ENCODE assay signal across 26 cellular contexts in the genomic region with DNA sequence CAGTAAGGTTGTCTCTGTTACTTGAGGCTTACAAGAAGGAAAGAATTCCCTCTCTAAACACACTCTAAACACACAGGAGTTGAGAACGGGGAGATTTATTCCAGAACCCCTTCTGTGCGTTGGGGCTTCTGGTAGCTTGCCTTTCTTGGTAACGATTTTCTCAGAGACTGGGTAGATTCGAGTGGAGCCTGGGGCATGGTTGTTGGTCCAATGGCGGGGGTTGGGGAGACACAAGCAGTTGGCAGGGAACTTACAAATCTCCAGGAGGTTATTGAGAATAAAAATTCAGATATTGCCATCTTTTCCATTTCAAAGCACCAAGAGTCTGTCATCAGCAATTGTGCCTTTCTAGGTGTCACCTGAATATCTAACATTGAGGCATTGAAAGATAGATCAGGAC.
"Had no signal": no experiment of that assay in that cellular context is flagged by ENCODE, and none has a peak within 500 bp of the region (broad histone marks: within the 10 kb centered on the region; RNA-seq: fewer than 3 reads in every experiment).

No MANE protein-coding gene starts in this region.

- H3K4me1 ChIP-seq: parathyroid adenoma, right lobe of liver, suprapubic skin, upper lobe of right lung had no signal

- H3K27ac ChIP-seq: left ventricle myocardium inferior, parathyroid adenoma, psoas muscle, right atrium auricular region, right lobe of liver, stomach, suprapubic skin, thoracic aorta, tibial artery, upper lobe of right lung had no signal

- H3K9me3 ChIP-seq: left ventricle myocardium inferior, psoas muscle, right atrium auricular region, right lobe of liver, stomach, suprapubic skin, thoracic aorta, tibial artery, upper lobe of right lung had no signal

- H3K4me1 Mint-ChIP-seq: naive thymus-derived CD8-positive, alpha-beta T cell had no signal

- H3K27ac Mint-ChIP-seq: naive thymus-derived CD8-positive, alpha-beta T cell; nephron; stimulated activated naive B cell treated with anti-CD40 and anti-IgM and Interleukin-4, amounts not matched to agents 10 μg/mL and 1 μg/mL and 100 μg/mL, for 72 hours had no signal

- H3K9me3 Mint-ChIP-seq: nephron had no signal

- DNase-seq: head of caudate nucleus; hypothalamus; islet precursor cell; left ventricle myocardium inferior; naive thymus-derived CD8-positive, alpha-beta T cell; nucleus accumbens; psoas muscle; right lobe of liver; stimulated activated CD4-positive, alpha-beta T cell treated with anti-CD3 and anti-CD28 coated beads, Interleukin-12 subunit alpha, Interleukin-12 subunit beta, amount 100 ng/mL, for 4 hours; stimulated activated CD4-positive, alpha-beta T cell treated with anti-CD3 and anti-CD28 coated beads, Interleukin-15, amount 100 ng/mL, for 24 hours; stimulated activated CD4-positive, alpha-beta T cell treated with anti-CD3 and anti-CD28 coated beads, Interleukin-2, amount 100 ng/mL, for 24 hours; stimulated activated CD4-positive, alpha-beta T cell treated with anti-CD3 and anti-CD28 coated beads, Interleukin-4, amount 100 ng/mL, for 1 hour; stimulated activated naive B cell treated with anti-CD40 and anti-IgM and Interleukin-4, amounts not matched to agents 10 μg/mL and 1 μg/mL and 100 μg/mL, for 72 hours; stimulated activated naive CD8-positive, alpha-beta T cell treated with anti-CD3 and anti-CD28 coated beads, Interleukin-15, Interleukin-2, amounts not matched to agents 100 U/mL and 50 U/mL, for 24 hours; stomach; tibial artery; trophoblast cell; upper lobe of right lung had no signal

- H3K4me3 ChIP-seq: left ventricle myocardium inferior, lung, psoas muscle, right atrium auricular region, right lobe of liver, stomach, suprapubic skin, thoracic aorta, tibial artery, upper lobe of right lung had no signal

- H3K9ac ChIP-seq: parathyroid adenoma had no signal

- FAIRE-seq: urothelium cell line had no signal

- ATAC-seq: naive thymus-derived CD8-positive, alpha-beta T cell; psoas muscle; right lobe of liver; stimulated activated naive B cell treated with anti-CD40 and anti-IgM and Interleukin-4, amounts not matched to agents 10 μg/mL and 1 μg/mL and 100 μg/mL, for 72 hours; stimulated activated naive CD8-positive, alpha-beta T cell treated with anti-CD3 and anti-CD28 coated beads, Interleukin-15, Interleukin-2, amounts not matched to agents 100 U/mL and 50 U/mL, for 24 hours; upper lobe of right lung had no signal

- H3K27me3 ChIP-seq: right atrium auricular region, right lobe of liver, suprapubic skin, tibial artery, upper lobe of right lung had no signal

- H3K36me3 ChIP-seq: left ventricle myocardium inferior, right atrium auricular region, right lobe of liver, stomach, suprapubic skin, thoracic aorta, tibial artery, upper lobe of right lung had no signal

- H3K36me3 Mint-ChIP-seq: naive thymus-derived CD8-positive, alpha-beta T cell; stimulated activated naive B cell treated with anti-CD40 and anti-IgM and Interleukin-4, amounts not matched to agents 10 μg/mL and 1 μg/mL and 100 μg/mL, for 72 hours had no signal

- H3K4me3 Mint-ChIP-seq: naive thymus-derived CD8-positive, alpha-beta T cell; nephron; neural crest cell; stimulated activated naive B cell treated with anti-CD40 and anti-IgM and Interleukin-4, amounts not matched to agents 10 μg/mL and 1 μg/mL and 100 μg/mL, for 72 hours had no signal
